16 cellular contexts compared by ENCODE assay signal in genomic region chr18:36311026-36311570, GRCh38. TPM values are rescaled to one million over a fixed set of nuclear protein-coding genes. Genes with fewer than 3 reads are reported as not detected.
DNase-seq lines count a peak whose midpoint lies in the region; ATAC-seq and TF ChIP-seq lines count a peak whose summit lies in the region.
"Had no signal": no experiment of that assay in that cellular context is flagged by ENCODE, and none has a peak within 500 bp of the region (broad histone marks: within the 10 kb centered on the region; RNA-seq: fewer than 3 reads in every experiment).

No MANE protein-coding gene starts in this region.

- H3K9me3 ChIP-seq in RWPE2 (ENCODE audit: severe bottlenecking), result no peaks in the 10 kb centered on the region
- H3K9me3 ChIP-seq: Peyer's patch had no signal

- no peak for ATAC-seq in RWPE2 (ENCODE audit: low read depth)
- ATAC-seq in HG02588 (IDR thresholded peaks at IDR 0.05; ENCODE audit: unreplicated experiment), result no peak
- ATAC-seq: HepG2 had no signal

- H3K27ac ChIP-seq in ACC112 (ENCODE audit: low read depth, low read length) (peak overlapping the region; percentile 99), RWPE2 (ENCODE audit: poor library complexity, severe bottlenecking) (peak overlapping the region; percentile 99)
- H3K27ac ChIP-seq: Peyer's patch had no signal

- H3K36me3 ChIP-seq in ACC112 (ENCODE audit: insufficient read depth, low read length) (no peaks in the 10 kb centered on the region), RWPE2 (ENCODE audit: low read depth) (no peaks in the 10 kb centered on the region)
- H3K36me3 ChIP-seq: Peyer's patch had no signal

- H3K27me3 ChIP-seq in ACC112 (ENCODE audit: insufficient read depth, low read length), result no peaks in the 10 kb centered on the region
- H3K27me3 ChIP-seq in RWPE2 (ENCODE audit: insufficient read depth, poor library complexity, severe bottlenecking), result no peaks in the 10 kb centered on the region
- H3K27me3 ChIP-seq: Peyer's patch had no signal

- H3K4me3 Mint-ChIP-seq in HFFc6 (peak overlapping the region; percentile 19), neural crest cell (no peak overlapping the region)
- H3K4me3 Mint-ChIP-seq: B cell; CD4-positive, alpha-beta T cell had no signal

- H3K4me3 ChIP-seq in ACC112 (ENCODE audit: low read depth, low read length) (no peak overlapping the region), RWPE2 (ENCODE audit: severe bottlenecking) (no peak overlapping the region)
- H3K4me3 ChIP-seq: Peyer's patch had no signal

- H3K27me3 Mint-ChIP-seq in HFFc6 (ENCODE audit: insufficient read depth), result peaks cover 1% of the 10 kb centered on the region
- no peaks in the 10 kb centered on the region for H3K27me3 Mint-ChIP-seq in neural crest cell (ENCODE audit: low read depth)

- no peak for TF ChIP-seq CTCF in HFFc6 (IDR thresholded peaks at IDR 0.05)
- TF ChIP-seq CTCF in RWPE2 (IDR thresholded peaks at IDR 0.05; ENCODE audit: poor library complexity, severe bottlenecking), result no peak
- no peak for TF ChIP-seq CTCF in neural crest cell (conservative IDR thresholded peaks at IDR 0.05)

- H3K36me3 Mint-ChIP-seq in HFFc6 (ENCODE audit: low read depth) (peaks cover 10% of the 10 kb centered on the region; the same call in 1 of the 2 replicates), neural crest cell (ENCODE audit: low read depth) (peaks cover 3% of the 10 kb centered on the region)

- H3K4me1 Mint-ChIP-seq in HFFc6 (ENCODE audit: low read depth), result peaks cover 98% of the 10 kb centered on the region
- peaks cover 51% of the 10 kb centered on the region for H3K4me1 Mint-ChIP-seq in neural crest cell
- H3K4me1 Mint-ChIP-seq: B cell had no signal

- peaks cover 63% of the 10 kb centered on the region for H3K4me1 ChIP-seq in ACC112 (ENCODE audit: control insufficient read depth, insufficient read depth, low read length, unreplicated experiment)
- H3K4me1 ChIP-seq in RWPE2 (ENCODE audit: insufficient read depth, poor library complexity, severe bottlenecking), result peaks cover 77% of the 10 kb centered on the region
- H3K4me1 ChIP-seq: Peyer's patch had no signal

- H3K9me3 Mint-ChIP-seq in HFFc6 (no peaks in the 10 kb centered on the region), neural crest cell (no peaks in the 10 kb centered on the region)
- H3K9me3 Mint-ChIP-seq: CD4-positive, alpha-beta T cell had no signal

- no peak overlapping the region for H2AFZ ChIP-seq in ACC112 (ENCODE audit: low read length, unreplicated experiment)

- intact Hi-C loops in posterior vena cava (cut with DNase I), result no loop called here

- no peaks in the 10 kb centered on the region for H3K79me2 ChIP-seq in ACC112 (ENCODE audit: control insufficient read depth, insufficient read depth, low read length, unreplicated experiment)

- peak overlapping the region; percentile 92 for H3K27ac Mint-ChIP-seq in HFFc6
- H3K27ac Mint-ChIP-seq in neural crest cell (ENCODE audit: unreplicated experiment), result peak overlapping the region; percentile 35
- H3K27ac Mint-ChIP-seq: B cell; CD4-positive, alpha-beta T cell had no signal

- DNase-seq in HFFc6 (no peak), RWPE2 (ENCODE audit: low spot score) (no peak), neural crest cell (ENCODE audit: low read depth, low spot score) (no peak), posterior vena cava (ENCODE audit: low spot score) (no peak)
- no peak for DNase-seq in activated naive CD4-positive, alpha-beta T cell treated with anti-CD3 and anti-CD28 coated beads, Interleukin-2, amount 50 U/mL, for 16 hours
- DNase-seq: CD4-positive, alpha-beta T cell; Karpas-422; NCI-H1436; NCI-H2227 treated with DMSO at 0.1 percent for 48 hours; NCI-H526; Peyer's patch; SHP77 treated with DMSO at 0.1 percent for 48 hours had no signal

RNA-seq across cellular contexts. Expression of gene FHOD3, which starts 13.6 kb away (rescaled TPM):
- total RNA-seq in HFFc6 (2021; fragmentation: NEBNext Ultra II Directional; extraction: Animal tissue kit (Norgen Biotek cat#: 25700)), result 10 to 100 TPM; 32.8 to 67.6 (median 61.4) TPM
- 28.6 and 29.0 TPM in 2 replicates for total RNA-seq in neural crest cell
- total RNA-seq in posterior vena cava, result 10 to 100 TPM; 26.0 to 29.8 TPM
- total RNA-seq: B cell; CD4-positive, alpha-beta T cell had no signal
